Comparison of ENCODE assay signal across 1 cellular context in the genomic region with DNA sequence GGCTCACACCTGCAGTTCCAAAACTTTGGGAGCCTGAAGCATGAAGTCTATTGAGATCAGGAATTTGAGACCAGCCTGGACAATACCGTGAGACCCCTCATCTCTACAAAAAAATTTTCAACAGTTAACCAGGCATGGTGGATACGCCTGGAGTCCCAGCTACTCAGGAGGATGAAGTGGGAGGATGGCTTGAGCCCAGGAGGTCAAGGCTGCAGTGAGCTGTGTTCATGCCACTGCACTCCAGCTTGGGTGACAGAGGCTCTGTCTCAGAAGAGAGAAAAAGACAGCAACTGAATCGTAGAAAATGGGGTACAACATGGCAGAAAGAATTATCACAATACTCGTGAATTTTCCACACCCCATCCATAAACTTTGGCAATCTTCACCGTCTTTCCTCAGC.
TF ChIP-seq lines count a peak whose summit lies in the region.

No MANE protein-coding gene starts in this region.

TF ChIP-seq in WTC11, 78 proteins besides CTCF, POLR2A, EP300 and RAD21:
- TF ChIP-seq TCF7 (CRISPR knock-in tag; IDR thresholded peaks at IDR 0.05; ENCODE audit: low read depth): no peak
- no peak for TF ChIP-seq ZNF532 (CRISPR knock-in tag; IDR thresholded peaks at IDR 0.05; ENCODE audit: borderline replicate concordance)
- TF ChIP-seq ARID4B (CRISPR knock-in tag; IDR thresholded peaks at IDR 0.05; ENCODE audit: borderline replicate concordance): no peak
- TF ChIP-seq NR1H2 (CRISPR knock-in tag; IDR thresholded peaks at IDR 0.05): no peak
- no peak for TF ChIP-seq AR (CRISPR knock-in tag; IDR thresholded peaks at IDR 0.05)
- TF ChIP-seq RELA (CRISPR knock-in tag; IDR thresholded peaks at IDR 0.05; ENCODE audit: borderline replicate concordance): no peak
- no peak for TF ChIP-seq SMAD3 (CRISPR knock-in tag; IDR thresholded peaks at IDR 0.05; ENCODE audit: borderline replicate concordance)
- no peak for TF ChIP-seq NFE2L1 (CRISPR knock-in tag; IDR thresholded peaks at IDR 0.05)
- TF ChIP-seq ELF4 (CRISPR knock-in tag; IDR thresholded peaks at IDR 0.05; ENCODE audit: low read depth): no peak
- no peak for TF ChIP-seq HMGA2 (CRISPR knock-in tag; IDR thresholded peaks at IDR 0.05)
- no peak for TF ChIP-seq ZNF396 (CRISPR knock-in tag; IDR thresholded peaks at IDR 0.05; ENCODE audit: borderline replicate concordance)
TF ChIP-seq in WTC11: peak in this region for 0.
